In genomic region chr22:46738961-46739870, GRCh38 we compare ENCODE assay signal across 1 cellular context.
A peak's percentile ranks its signal among the peaks of the same experiment; 100 is the strongest.
TF ChIP-seq lines count a peak whose summit lies in the region.

No MANE protein-coding gene starts in this region.

TF ChIP-seq in HepG2, 621 proteins besides CTCF, POLR2A, EP300 and RAD21 (continued from another document and continues in another):
- TF ChIP-seq BHLHE40 (IDR thresholded peaks at IDR 0.05; ENCODE audit: low read length) (no peak), ZNF768 (CRISPR knock-in tag; IDR thresholded peaks at IDR 0.05) (peak; percentile 8; the same call in 1 of the 2 replicates), SP140L (CRISPR knock-in tag; IDR thresholded peaks at IDR 0.05; ENCODE audit: borderline replicate concordance) (no peak), GPBP1L1 (CRISPR knock-in tag; IDR thresholded peaks at IDR 0.05) (no peak), SMC3 (IDR thresholded peaks at IDR 0.05; ENCODE audit: low read length) (0 out of 2 replicates have a peak, but pooled peaks have one; percentile 15), ZNF550 (CRISPR knock-in tag; IDR thresholded peaks at IDR 0.05; ENCODE audit: borderline replicate concordance) (no peak), ZNF350 (CRISPR knock-in tag; IDR thresholded peaks at IDR 0.05; ENCODE audit: borderline replicate concordance, low read depth) (no peak; the same call in 1 of the 2 replicates), TERF1 (CRISPR knock-in tag; IDR thresholded peaks at IDR 0.05) (no peak), ZNF572 (CRISPR knock-in tag; IDR thresholded peaks at IDR 0.05) (no peak), EZH2 (conservative IDR thresholded peaks at IDR 0.05; ENCODE audit: low read depth, low read length) (no peak), ZZZ3 (CRISPR knock-in tag; IDR thresholded peaks at IDR 0.05; ENCODE audit: borderline replicate concordance) (no peak), BRF2 (CRISPR knock-in tag; IDR thresholded peaks at IDR 0.05) (no peak), SRF (IDR thresholded peaks at IDR 0.05; ENCODE audit: low read depth, low read length) (no peak), U2AF2 (IDR thresholded peaks at IDR 0.05; ENCODE audit: low read depth, low read length) (no peak), ZKSCAN8 (CRISPR knock-in tag; IDR thresholded peaks at IDR 0.05; ENCODE audit: borderline replicate concordance) (no peak), HNF4G (IDR thresholded peaks at IDR 0.05; ENCODE audit: borderline replicate concordance, low read depth, low read length) (no peak; the same call in 1 of the 2 replicates), HNF4G (CRISPR knock-in tag; IDR thresholded peaks at IDR 0.05; ENCODE audit: borderline replicate concordance, low read depth) (no peak), U2AF1 (optimal IDR thresholded peaks at IDR 0.05; ENCODE audit: low read depth, low read length) (no peak), AFF4 (CRISPR knock-in tag; IDR thresholded peaks at IDR 0.05) (peak; percentile 39; the same call in 1 of the 2 replicates), CREM (IDR thresholded peaks at IDR 0.05) (no peak; the same call in 1 of the 2 replicates), CREM (CRISPR knock-in tag; IDR thresholded peaks at IDR 0.05) (no peak), GABPB1 (CRISPR knock-in tag; IDR thresholded peaks at IDR 0.05) (no peak; the same call in none of the 2 replicates), ZNF142 (CRISPR knock-in tag; IDR thresholded peaks at IDR 0.05) (no peak), KDM1A (CRISPR knock-in tag; IDR thresholded peaks at IDR 0.05) (no peak), ZMYM2 (CRISPR knock-in tag; IDR thresholded peaks at IDR 0.05) (0 out of 2 replicates have a peak, but pooled peaks have one; percentile 30), MZF1 (CRISPR knock-in tag; IDR thresholded peaks at IDR 0.05; ENCODE audit: borderline replicate concordance) (no peak), ZBTB3 (CRISPR knock-in tag; IDR thresholded peaks at IDR 0.05; ENCODE audit: borderline replicate concordance, low read depth) (no peak; the same call in 1 of the 2 replicates), ZNF629 (CRISPR knock-in tag; conservative IDR thresholded peaks at IDR 0.05) (no peak), TRIM24 (CRISPR knock-in tag; IDR thresholded peaks at IDR 0.05) (no peak), ZNF317 (CRISPR knock-in tag; IDR thresholded peaks at IDR 0.05) (peak; percentile 82), HNRNPK (IDR thresholded peaks at IDR 0.05; ENCODE audit: low read depth, low read length, poor library complexity, severe bottlenecking) (no peak), DBP (CRISPR knock-in tag; IDR thresholded peaks at IDR 0.05; ENCODE audit: not compliant biosample characterization) (no peak), MTF1 (CRISPR knock-in tag; IDR thresholded peaks at IDR 0.05) (no peak), STAG1 (CRISPR knock-in tag; IDR thresholded peaks at IDR 0.05) (peak; percentile 52; the same call in 1 of the 2 replicates), ZNF770 (CRISPR knock-in tag; IDR thresholded peaks at IDR 0.05) (no peak), MTERF4 (CRISPR knock-in tag; IDR thresholded peaks at IDR 0.05) (no peak), ZNF615 (CRISPR knock-in tag; IDR thresholded peaks at IDR 0.05; ENCODE audit: borderline replicate concordance) (no peak), POLR2AphosphoS2 (IDR thresholded peaks at IDR 0.05; ENCODE audit: low read depth, low read length) (no peak), ZNF619 (CRISPR knock-in tag; IDR thresholded peaks at IDR 0.05) (no peak), ZNF501 (CRISPR knock-in tag; IDR thresholded peaks at IDR 0.05) (no peak; the same call in none of the 2 replicates), ZNF232 (CRISPR knock-in tag; IDR thresholded peaks at IDR 0.05; ENCODE audit: borderline replicate concordance) (no peak), PITX1 (CRISPR knock-in tag; IDR thresholded peaks at IDR 0.05) (no peak; the same call in 1 of the 2 replicates), ZNF510 (CRISPR knock-in tag; IDR thresholded peaks at IDR 0.05; ENCODE audit: low read depth) (no peak), CENPT (CRISPR knock-in tag; IDR thresholded peaks at IDR 0.05; ENCODE audit: low read depth) (no peak), ZSCAN21 (CRISPR knock-in tag; IDR thresholded peaks at IDR 0.05; ENCODE audit: borderline replicate concordance) (peak; percentile 75; the same call in 1 of the 2 replicates)
